2 cellular contexts compared by ENCODE assay signal in the genomic region with DNA sequence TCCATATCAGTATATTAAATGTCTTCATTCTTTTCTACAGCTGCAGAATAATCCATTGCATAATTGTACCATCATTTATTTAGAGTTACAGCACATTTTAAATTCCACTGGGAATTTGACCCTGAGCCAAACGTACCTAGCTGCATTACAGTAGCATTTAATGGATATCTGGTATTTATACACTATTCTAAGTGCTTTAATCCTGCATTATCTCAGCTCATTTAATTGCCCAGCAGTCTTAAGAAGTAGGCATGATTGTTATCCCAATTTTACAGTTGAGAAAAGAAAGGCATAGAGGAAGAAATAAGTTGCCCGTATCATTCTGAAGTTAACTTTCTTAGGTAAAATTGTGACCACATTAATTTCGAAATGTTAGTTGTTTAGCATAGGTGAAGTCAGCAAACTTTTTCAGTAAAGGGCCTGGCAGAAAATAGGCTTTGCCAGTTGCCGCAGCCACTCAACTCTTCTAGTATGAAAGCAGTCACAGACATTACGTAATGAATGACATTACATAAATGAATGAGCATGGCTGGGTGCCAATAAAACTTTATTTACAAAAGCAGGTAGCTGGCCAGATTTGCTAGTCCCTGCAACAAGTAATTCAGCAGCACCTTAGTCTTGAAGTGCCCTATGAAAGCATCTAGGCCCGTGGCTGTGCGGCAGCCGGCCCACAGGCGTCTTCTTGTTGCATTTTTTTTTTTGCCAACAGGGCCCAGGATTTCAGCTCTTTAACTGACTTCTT.
TF ChIP-seq lines count a peak whose summit lies in the region.

No MANE protein-coding gene starts in this region.

TF ChIP-seq in SK-N-SH treated with all-trans-retinoic acid at 6 μM for 48 hours, 23 proteins besides CTCF, POLR2A, EP300 and RAD21 (continued from another document):
- TF ChIP-seq, protein P1, sequence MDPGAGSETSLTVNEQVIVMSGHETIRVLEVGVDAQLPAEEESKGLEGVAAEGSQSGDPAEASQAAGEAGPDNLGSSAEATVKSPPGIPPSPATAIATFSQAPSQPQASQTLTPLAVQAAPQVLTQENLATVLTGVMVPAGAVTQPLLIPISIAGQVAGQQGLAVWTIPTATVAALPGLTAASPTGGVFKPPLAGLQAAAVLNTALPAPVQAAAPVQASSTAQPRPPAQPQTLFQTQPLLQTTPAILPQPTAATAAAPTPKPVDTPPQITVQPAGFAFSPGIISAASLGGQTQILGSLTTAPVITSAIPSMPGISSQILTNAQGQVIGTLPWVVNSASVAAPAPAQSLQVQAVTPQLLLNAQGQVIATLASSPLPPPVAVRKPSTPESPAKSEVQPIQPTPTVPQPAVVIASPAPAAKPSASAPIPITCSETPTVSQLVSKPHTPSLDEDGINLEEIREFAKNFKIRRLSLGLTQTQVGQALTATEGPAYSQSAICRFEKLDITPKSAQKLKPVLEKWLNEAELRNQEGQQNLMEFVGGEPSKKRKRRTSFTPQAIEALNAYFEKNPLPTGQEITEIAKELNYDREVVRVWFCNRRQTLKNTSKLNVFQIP (CRISPR knock-in tag; IDR thresholded peaks at IDR 0.05; ENCODE audit: borderline replicate concordance, low read depth) = no peak

TF ChIP-seq in SK-N-SH, 30 proteins besides CTCF, POLR2A, EP300 and RAD21 (continued from another document):
- TF ChIP-seq, protein P2, sequence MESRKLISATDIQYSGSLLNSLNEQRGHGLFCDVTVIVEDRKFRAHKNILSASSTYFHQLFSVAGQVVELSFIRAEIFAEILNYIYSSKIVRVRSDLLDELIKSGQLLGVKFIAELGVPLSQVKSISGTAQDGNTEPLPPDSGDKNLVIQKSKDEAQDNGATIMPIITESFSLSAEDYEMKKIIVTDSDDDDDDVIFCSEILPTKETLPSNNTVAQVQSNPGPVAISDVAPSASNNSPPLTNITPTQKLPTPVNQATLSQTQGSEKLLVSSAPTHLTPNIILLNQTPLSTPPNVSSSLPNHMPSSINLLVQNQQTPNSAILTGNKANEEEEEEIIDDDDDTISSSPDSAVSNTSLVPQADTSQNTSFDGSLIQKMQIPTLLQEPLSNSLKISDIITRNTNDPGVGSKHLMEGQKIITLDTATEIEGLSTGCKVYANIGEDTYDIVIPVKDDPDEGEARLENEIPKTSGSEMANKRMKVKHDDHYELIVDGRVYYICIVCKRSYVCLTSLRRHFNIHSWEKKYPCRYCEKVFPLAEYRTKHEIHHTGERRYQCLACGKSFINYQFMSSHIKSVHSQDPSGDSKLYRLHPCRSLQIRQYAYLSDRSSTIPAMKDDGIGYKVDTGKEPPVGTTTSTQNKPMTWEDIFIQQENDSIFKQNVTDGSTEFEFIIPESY (IDR thresholded peaks at IDR 0.05; ENCODE audit: borderline replicate concordance, low read depth) = no peak
- TF ChIP-seq TCF12 (IDR thresholded peaks at IDR 0.05) (no peak), GATA2 (CRISPR knock-in tag; IDR thresholded peaks at IDR 0.05) (no peak), SIN3A (IDR thresholded peaks at IDR 0.05; ENCODE audit: borderline replicate concordance, low read depth, low read length) (no peak)
- TF ChIP-seq, protein P3, sequence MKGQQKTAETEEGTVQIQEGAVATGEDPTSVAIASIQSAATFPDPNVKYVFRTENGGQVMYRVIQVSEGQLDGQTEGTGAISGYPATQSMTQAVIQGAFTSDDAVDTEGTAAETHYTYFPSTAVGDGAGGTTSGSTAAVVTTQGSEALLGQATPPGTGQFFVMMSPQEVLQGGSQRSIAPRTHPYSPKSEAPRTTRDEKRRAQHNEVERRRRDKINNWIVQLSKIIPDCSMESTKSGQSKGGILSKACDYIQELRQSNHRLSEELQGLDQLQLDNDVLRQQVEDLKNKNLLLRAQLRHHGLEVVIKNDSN (IDR thresholded peaks at IDR 0.05; ENCODE audit: borderline replicate concordance, low read depth) = no peak
- TF ChIP-seq, protein P4, sequence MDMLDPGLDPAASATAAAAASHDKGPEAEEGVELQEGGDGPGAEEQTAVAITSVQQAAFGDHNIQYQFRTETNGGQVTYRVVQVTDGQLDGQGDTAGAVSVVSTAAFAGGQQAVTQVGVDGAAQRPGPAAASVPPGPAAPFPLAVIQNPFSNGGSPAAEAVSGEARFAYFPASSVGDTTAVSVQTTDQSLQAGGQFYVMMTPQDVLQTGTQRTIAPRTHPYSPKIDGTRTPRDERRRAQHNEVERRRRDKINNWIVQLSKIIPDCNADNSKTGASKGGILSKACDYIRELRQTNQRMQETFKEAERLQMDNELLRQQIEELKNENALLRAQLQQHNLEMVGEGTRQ (IDR thresholded peaks at IDR 0.05; ENCODE audit: borderline replicate concordance, low read depth, low read length) = no peak
